ENCODE assay signal across 13 cellular contexts in genomic region chr7:27917774-27918314, GRCh38.
DNase-seq lines count a peak whose midpoint lies in the region; ATAC-seq, FAIRE-seq and TF ChIP-seq lines count a peak whose summit lies in the region.
"Had no signal": no experiment of that assay in that cellular context is flagged by ENCODE, and none has a peak within 500 bp of the region (broad histone marks: within the 10 kb centered on the region; RNA-seq: fewer than 3 reads in every experiment).

No MANE protein-coding gene starts in this region.

- no peak overlapping the region for H3K4me3 ChIP-seq in Loucy (ENCODE audit: low read length, poor library complexity, severe bottlenecking)
- H3K4me3 ChIP-seq in astrocyte (ENCODE audit: insufficient read depth, low read depth, low read length), result no peak overlapping the region

- no peak overlapping the region for H2AFZ ChIP-seq in Loucy (ENCODE audit: low read length)
- H2AFZ ChIP-seq in astrocyte (ENCODE audit: low read depth, low read length), result no peak overlapping the region

- in situ Hi-C loops in Caki2 (cut with HindIII; ENCODE audit: low pct_unique_long_range_greater_than_20kb, low sequenced_read_pairs), result no loop called here

- H3K36me3 ChIP-seq in Loucy (ENCODE audit: insufficient read depth, low read length) (no peaks in the 10 kb centered on the region), astrocyte (ENCODE audit: insufficient read depth, low read length) (no peaks in the 10 kb centered on the region)

- H3K4me1 ChIP-seq in Loucy (ENCODE audit: insufficient read depth, low read length, poor library complexity, severe bottlenecking), result peaks cover 66% of the 10 kb centered on the region
- peaks cover 19% of the 10 kb centered on the region for H3K4me1 ChIP-seq in astrocyte (ENCODE audit: insufficient read depth, low read length)

- no peaks in the 10 kb centered on the region for H3K27me3 Mint-ChIP-seq in astrocyte (ENCODE audit: low read depth, unreplicated experiment)
- H3K27me3 Mint-ChIP-seq: activated naive CD8-positive, alpha-beta T cell treated with anti-CD3 and anti-CD28 coated beads, Interleukin-2, amount 50 U/mL, for 24 hours; IgD-negative memory B cell; naive thymus-derived CD8-positive, alpha-beta T cell had no signal

- H3K36me3 Mint-ChIP-seq in astrocyte (ENCODE audit: low read depth, unreplicated experiment), result peaks cover 3% of the 10 kb centered on the region

- no peak for TF ChIP-seq CTCF in Loucy (conservative IDR thresholded peaks at IDR 0.05; ENCODE audit: low read length)
- no peak for TF ChIP-seq CTCF in astrocyte (IDR thresholded peaks at IDR 0.05; ENCODE audit: insufficient read depth, low read depth, low read length)

- H3K27ac ChIP-seq in astrocyte (ENCODE audit: low read depth, low read length), result no peak overlapping the region

- peaks cover 18% of the 10 kb centered on the region for H3K4me1 Mint-ChIP-seq in astrocyte (ENCODE audit: low read depth, unreplicated experiment)
- H3K4me1 Mint-ChIP-seq: activated naive CD8-positive, alpha-beta T cell treated with anti-CD3 and anti-CD28 coated beads, Interleukin-2, amount 50 U/mL, for 24 hours had no signal

- H3K79me2 ChIP-seq in Loucy (ENCODE audit: insufficient read depth, low read length) (peaks cover 11% of the 10 kb centered on the region; the same call in 1 of the 2 replicates), astrocyte (ENCODE audit: insufficient read depth, low read length) (no peaks in the 10 kb centered on the region)

- H3K9me3 Mint-ChIP-seq in astrocyte (ENCODE audit: unreplicated experiment), result no peaks in the 10 kb centered on the region
- H3K9me3 Mint-ChIP-seq: activated naive CD8-positive, alpha-beta T cell treated with anti-CD3 and anti-CD28 coated beads, Interleukin-2, amount 50 U/mL, for 24 hours; CD8-positive, alpha-beta memory T cell; IgD-negative memory B cell had no signal

- H3K27ac Mint-ChIP-seq in astrocyte (ENCODE audit: unreplicated experiment), result peak overlapping the region; percentile 31
- H3K27ac Mint-ChIP-seq: activated naive CD8-positive, alpha-beta T cell treated with anti-CD3 and anti-CD28 coated beads, Interleukin-2, amount 50 U/mL, for 24 hours; CD8-positive, alpha-beta memory T cell; IgD-negative memory B cell; naive thymus-derived CD8-positive, alpha-beta T cell had no signal

- no peaks in the 10 kb centered on the region for H3K9me2 ChIP-seq in Loucy (replicated peaks; ENCODE audit: low read depth, low read length)

- H3K27me3 ChIP-seq in Loucy (ENCODE audit: insufficient read depth, low read length, poor library complexity, severe bottlenecking) (no peaks in the 10 kb centered on the region), astrocyte (ENCODE audit: insufficient read depth, low read length) (no peaks in the 10 kb centered on the region)

- H3K4me2 ChIP-seq in Loucy (ENCODE audit: low read depth, low read length, poor library complexity, severe bottlenecking), result peak overlapping the region; percentile 4
- peak overlapping the region; percentile 59 for H3K4me2 ChIP-seq in astrocyte (ENCODE audit: low read length)

- no peak overlapping the region for H3K4me3 Mint-ChIP-seq in astrocyte (ENCODE audit: unreplicated experiment)
- H3K4me3 Mint-ChIP-seq: activated naive CD8-positive, alpha-beta T cell treated with anti-CD3 and anti-CD28 coated beads, Interleukin-2, amount 50 U/mL, for 24 hours; CD8-positive, alpha-beta memory T cell; IgD-negative memory B cell; naive thymus-derived CD8-positive, alpha-beta T cell had no signal

- no peaks in the 10 kb centered on the region for H3K9me3 ChIP-seq in Loucy (ENCODE audit: insufficient read depth, low read depth, low read length)
- no peaks in the 10 kb centered on the region for H3K9me3 ChIP-seq in astrocyte (ENCODE audit: insufficient read depth, low read depth, low read length)

- H3F3A ChIP-seq in Loucy (ENCODE audit: low read depth), result peaks cover 4% of the 10 kb centered on the region; the same call in 1 of the 2 replicates

- ATAC-seq in HG03139 (IDR thresholded peaks at IDR 0.05; ENCODE audit: unreplicated experiment), result no peak
- ATAC-seq: activated naive CD8-positive, alpha-beta T cell treated with anti-CD3 and anti-CD28 coated beads, Interleukin-2, amount 50 U/mL, for 24 hours; naive thymus-derived CD8-positive, alpha-beta T cell had no signal

- FAIRE-seq in astrocyte (lab: Jason Lieb, UNC), result peak; percentile 62
- FAIRE-seq: GM12892 had no signal

- peaks cover 3% of the 10 kb centered on the region for H4K20me1 ChIP-seq in Loucy (ENCODE audit: insufficient read depth, low read length, poor library complexity, severe bottlenecking)
- no peaks in the 10 kb centered on the region for H4K20me1 ChIP-seq in astrocyte (ENCODE audit: insufficient read depth, low read length)

- no peak overlapping the region for H3K9ac ChIP-seq in Loucy (ENCODE audit: low read depth, low read length, poor library complexity, severe bottlenecking)
- H3K9ac ChIP-seq in astrocyte (ENCODE audit: low read length), result no peak overlapping the region

- DNase-seq in Caki2 (ENCODE audit: low read depth) (peak; percentile 89), astrocyte (ENCODE audit: low read depth) (peak; percentile 84), lung microvascular endothelial cell (ENCODE audit: low read depth in 2 of 2) (peak; percentile 61 to 70), HuH-7.5 (ENCODE audit: low spot score) (no peak), GF-D8 (lab: John Stamatoyannopoulos, UW) (no peak), COR-L47 (lab: John Stamatoyannopoulos, UW) (no peak)
- DNase-seq: activated naive CD8-positive, alpha-beta T cell treated with anti-CD3 and anti-CD28 coated beads, Interleukin-2, amount 50 U/mL, for 24 hours; CD8-positive, alpha-beta memory T cell; naive thymus-derived CD8-positive, alpha-beta T cell had no signal

Comparison
In these comparisons a context has a peak if more than half of its experiments do, and no peak if none do; other contexts are left out.
1. DNase-seq: peak in Caki2 (single experiment), astrocyte (single experiment) and lung microvascular endothelial cell (2 of 2); none in HuH-7.5 (single experiment), GF-D8 (single experiment) and COR-L47 (single experiment).